Comparison of ENCODE assay signal across 20 cellular contexts in the genomic region with DNA sequence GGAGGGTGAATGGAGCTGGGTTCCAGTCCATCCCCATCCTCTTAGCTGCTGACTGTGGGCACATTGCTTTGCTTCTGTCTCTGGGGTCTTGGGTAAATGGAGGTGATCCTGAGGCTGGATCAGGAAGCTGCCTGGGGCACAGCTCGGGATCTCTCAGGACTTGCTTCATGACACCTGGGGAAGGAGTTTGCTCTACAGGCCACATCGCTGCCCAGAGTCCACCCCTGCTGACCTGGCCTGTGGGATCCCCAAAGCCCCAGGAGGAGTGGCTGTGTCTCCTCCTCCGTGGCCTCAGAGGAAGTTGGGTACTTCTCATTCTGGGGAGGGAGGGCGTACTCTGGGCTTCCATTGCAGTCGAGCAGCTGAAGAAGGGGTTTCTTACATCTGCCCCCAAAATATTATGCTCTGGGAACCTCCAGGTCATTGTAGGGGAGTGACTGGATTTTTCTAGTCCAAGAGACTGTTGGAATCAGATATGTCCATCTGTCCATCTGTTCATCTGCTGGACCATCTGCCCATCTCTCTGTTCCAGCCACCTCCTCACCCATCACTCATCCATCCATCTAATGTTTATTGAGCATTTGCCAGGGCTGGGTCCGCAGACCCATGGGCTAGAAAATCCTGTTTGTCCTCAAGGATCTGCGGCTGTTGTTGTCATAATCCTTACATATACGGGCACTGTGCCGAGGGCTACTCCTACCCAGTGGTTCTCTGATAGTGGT. TPM values are rescaled to one million over a fixed set of nuclear protein-coding genes. Genes with fewer than 3 reads are reported as not detected.
A peak's percentile ranks its signal among the peaks of the same experiment; 100 is the strongest.
DNase-seq lines count a peak whose midpoint lies in the region; ATAC-seq and TF ChIP-seq lines count a peak whose summit lies in the region.
"Had no signal": no experiment of that assay in that cellular context is flagged by ENCODE, and none has a peak within 500 bp of the region (broad histone marks: within the 10 kb centered on the region; RNA-seq: fewer than 3 reads in every experiment).

No MANE protein-coding gene starts in this region.

- H3K27ac ChIP-seq in coronary artery (peak overlapping the region; percentile 86 to 89), upper lobe of right lung (no peak overlapping the region)

- TF ChIP-seq CTCF in coronary artery (IDR thresholded peaks at IDR 0.05) (no peak), type B pancreatic cell (conservative IDR thresholded peaks at IDR 0.05) (no peak), progenitor cell of endocrine pancreas (IDR thresholded peaks at IDR 0.05; ENCODE audit: unreplicated experiment) (no peak), upper lobe of right lung (IDR thresholded peaks at IDR 0.05) (no peak)

- H3K27me3 ChIP-seq in mucosa of stomach (ENCODE audit: control insufficient read depth, insufficient read depth, low read length) (no peaks in the 10 kb centered on the region), upper lobe of right lung (no peaks in the 10 kb centered on the region)
- H3K27me3 ChIP-seq: dorsolateral prefrontal cortex, heart left ventricle, right atrium auricular region had no signal

- H3K4me1 Mint-ChIP-seq in type B pancreatic cell (ENCODE audit: unreplicated experiment) (peaks cover 61% of the 10 kb centered on the region), progenitor cell of endocrine pancreas (ENCODE audit: low read depth) (peaks cover 37% of the 10 kb centered on the region)
- H3K4me1 Mint-ChIP-seq: B cell had no signal

- no peaks in the 10 kb centered on the region for H3K27me3 Mint-ChIP-seq in type B pancreatic cell
- peaks cover 11% of the 10 kb centered on the region for H3K27me3 Mint-ChIP-seq in progenitor cell of endocrine pancreas

- intact Hi-C loops in upper lobe of right lung (cut with DNase I), result no loop called here

- H3K27ac Mint-ChIP-seq in type B pancreatic cell, result peak overlapping the region; percentile 5
- H3K27ac Mint-ChIP-seq in progenitor cell of endocrine pancreas, result no peak overlapping the region
- H3K27ac Mint-ChIP-seq: activated naive CD4-positive, alpha-beta T cell treated with anti-CD3 and anti-CD28 coated beads for 36 hours; B cell had no signal

- DNase-seq in NCI-H82 (lab: John Stamatoyannopoulos, UW) (peak; percentile 87), coronary artery (ENCODE audit: low spot score) (no peak), type B pancreatic cell (ENCODE audit: extremely low spot score, unreplicated experiment) (no peak), progenitor cell of endocrine pancreas (ENCODE audit: low spot score, unreplicated experiment) (no peak), upper lobe of right lung (no peak)
- DNase-seq: activated CD4-positive, alpha-beta T cell treated with anti-CD3 and anti-CD28 coated beads, Interleukin-2, amount 50 U/mL, for 48 hours; activated naive CD4-positive, alpha-beta T cell treated with anti-CD3 and anti-CD28 coated beads for 36 hours; activated T-cell treated with anti-CD3 and anti-CD28 coated beads, Interleukin-2, amount 50 U/mL, for 1 hour; dorsolateral prefrontal cortex; GDM1; heart left ventricle; Kasumi-1; NCI-H1092 treated with DMSO at 0.1 percent for 48 hours; NCI-H748 treated with DMSO at 0.1 percent for 48 hours had no signal

- peaks cover 53% of the 10 kb centered on the region for H3K4me1 ChIP-seq in mucosa of stomach (ENCODE audit: control insufficient read depth, insufficient read depth, low read length)
- peaks cover 17% of the 10 kb centered on the region for H3K4me1 ChIP-seq in upper lobe of right lung

- H3K9me3 ChIP-seq in mucosa of stomach (ENCODE audit: control insufficient read depth, low read length) (no peaks in the 10 kb centered on the region), upper lobe of right lung (no peaks in the 10 kb centered on the region)
- H3K9me3 ChIP-seq: heart left ventricle, right atrium auricular region had no signal

- H3K36me3 ChIP-seq in mucosa of stomach (ENCODE audit: control insufficient read depth, insufficient read depth, low read length) (no peaks in the 10 kb centered on the region), upper lobe of right lung (no peaks in the 10 kb centered on the region)
- H3K36me3 ChIP-seq: right atrium auricular region had no signal

- ATAC-seq in HG02642 (IDR thresholded peaks at IDR 0.05; ENCODE audit: poor library complexity, unreplicated experiment) (no peak), upper lobe of right lung (no peak)
- ATAC-seq: esophagus mucosa had no signal

- H3K36me3 Mint-ChIP-seq in type B pancreatic cell (peaks cover 8% of the 10 kb centered on the region), progenitor cell of endocrine pancreas (ENCODE audit: insufficient read depth) (peaks cover 11% of the 10 kb centered on the region)

- no peak overlapping the region for H3K4me3 Mint-ChIP-seq in type B pancreatic cell
- H3K4me3 Mint-ChIP-seq in progenitor cell of endocrine pancreas (ENCODE audit: low read depth), result no peak overlapping the region
- H3K4me3 Mint-ChIP-seq: activated naive CD4-positive, alpha-beta T cell treated with anti-CD3 and anti-CD28 coated beads for 36 hours; B cell had no signal

- no peaks in the 10 kb centered on the region for H3K9me3 Mint-ChIP-seq in type B pancreatic cell
- H3K9me3 Mint-ChIP-seq in progenitor cell of endocrine pancreas (ENCODE audit: low read depth), result no peaks in the 10 kb centered on the region
- H3K9me3 Mint-ChIP-seq: activated naive CD4-positive, alpha-beta T cell treated with anti-CD3 and anti-CD28 coated beads for 36 hours had no signal

- peak overlapping the region; percentile 1 for H3K9ac ChIP-seq in mucosa of stomach (ENCODE audit: low read length)

- H3K4me3 ChIP-seq in coronary artery, result no peak overlapping the region
- H3K4me3 ChIP-seq in mucosa of stomach (ENCODE audit: low read length), result no peak overlapping the region
- no peak overlapping the region for H3K4me3 ChIP-seq in upper lobe of right lung
- H3K4me3 ChIP-seq: dorsolateral prefrontal cortex, GM12878, heart left ventricle, right atrium auricular region had no signal

RNA-seq across cellular contexts. Expression of a gene that starts 45.9 kb away (rescaled TPM):
- total RNA-seq in type B pancreatic cell (ENCODE audit: low replicate concordance) (36.0 and 48.0 TPM in 2 replicates), progenitor cell of endocrine pancreas (28.0 and 31.3 TPM in 2 replicates), upper lobe of right lung (34.1 TPM)
- total RNA-seq: activated naive CD4-positive, alpha-beta T cell treated with anti-CD3 and anti-CD28 coated beads for 36 hours had no signal
